In the genomic region with DNA sequence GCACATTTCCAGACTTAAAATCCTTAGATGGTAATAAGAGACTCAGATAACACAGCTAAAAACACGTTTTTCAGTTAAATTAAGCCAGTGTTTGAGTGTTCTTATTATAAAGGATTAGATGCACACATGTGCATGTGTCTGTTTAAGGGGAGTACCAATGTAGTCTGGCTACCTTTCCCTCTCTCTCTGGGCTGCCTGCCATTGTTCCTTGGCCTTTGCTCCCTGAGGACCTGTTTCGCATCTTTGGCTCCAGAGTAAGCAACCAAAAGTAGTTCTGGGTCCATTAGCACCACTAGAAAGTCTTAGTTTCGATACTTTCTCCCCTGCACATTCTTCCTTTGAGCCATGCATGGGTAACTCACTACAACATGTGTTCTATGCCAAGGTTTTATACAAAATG, we compare ENCODE assay signal across 21 cellular contexts.
DNase-seq lines count a peak whose midpoint lies in the region; ATAC-seq, FAIRE-seq and TF ChIP-seq lines count a peak whose summit lies in the region.
"Had no signal": no experiment of that assay in that cellular context is flagged by ENCODE, and none has a peak within 500 bp of the region (broad histone marks: within the 10 kb centered on the region; RNA-seq: fewer than 3 reads in every experiment).

No MANE protein-coding gene starts in this region.

- DNase-seq in Karpas-422 = no peak
- no peak for DNase-seq in bronchial epithelial cell (ENCODE audit: low read depth)
- DNase-seq in ovary = peak in 4 of 5 donors; percentile 25 to 72 (median 50)
- DNase-seq in SHP77 (lab: John Stamatoyannopoulos, UW) = no peak
- no peak for DNase-seq in NCI-H1417 (lab: John Stamatoyannopoulos, UW)
- DNase-seq: 8988T; C1 segment of cervical spinal cord; Calu3; CD4-positive, alpha-beta T cell; DMS153; DMS79 treated with DMSO at 0.1 percent for 48 hours; EL; GM23248; IMR-90 had no signal

- H3K9me2 ChIP-seq in Karpas-422 (replicated peaks; ENCODE audit: insufficient read depth, low read length) = no peaks in the 10 kb centered on the region

- H3K9ac ChIP-seq in BLaER1 = no peak overlapping the region
- H3K9ac ChIP-seq in Karpas-422 (ENCODE audit: low read length) = no peak overlapping the region
- H3K9ac ChIP-seq: GM23248 had no signal

- peak; percentile 36 for FAIRE-seq in bronchial epithelial cell (lab: Jason Lieb, UNC)
- FAIRE-seq: G401.6, GM12891, H54 had no signal

- H4K20me1 ChIP-seq in BLaER1 (no peaks in the 10 kb centered on the region), Karpas-422 (ENCODE audit: insufficient read depth, low read depth, low read length) (no peaks in the 10 kb centered on the region)

- TF ChIP-seq CTCF in bronchial epithelial cell (IDR thresholded peaks at IDR 0.05; ENCODE audit: insufficient read depth, low read length, severe bottlenecking) = no peak
- TF ChIP-seq CTCF in ovary (IDR thresholded peaks at IDR 0.05) = no peak

- peak overlapping the region; percentile 33 for H3K4me2 ChIP-seq in BLaER1
- no peak overlapping the region for H3K4me2 ChIP-seq in Karpas-422 (ENCODE audit: low read depth, low read length, poor library complexity, severe bottlenecking)

- H3K36me3 ChIP-seq in BLaER1 (no peaks in the 10 kb centered on the region), Karpas-422 (ENCODE audit: insufficient read depth, low read length) (no peaks in the 10 kb centered on the region), bronchial epithelial cell (ENCODE audit: control insufficient read depth, insufficient read depth, low read length) (peaks cover 4% of the 10 kb centered on the region), ovary (no peaks in the 10 kb centered on the region)

- peak overlapping the region; percentile 24; the same call in 1 of the 2 replicates for H2AFZ ChIP-seq in Karpas-422 (ENCODE audit: low read length)
- H2AFZ ChIP-seq: GM23248 had no signal

- ATAC-seq in GM18505 (IDR thresholded peaks at IDR 0.05; ENCODE audit: unreplicated experiment) = no peak
- no peak for ATAC-seq in HG02970 (IDR thresholded peaks at IDR 0.05; ENCODE audit: low FRiP score, unreplicated experiment)
- ATAC-seq: HCT116 had no signal

- no peaks in the 10 kb centered on the region for H3K79me2 ChIP-seq in Karpas-422 (ENCODE audit: low read length)

- H3K27me3 ChIP-seq in BLaER1 (no peaks in the 10 kb centered on the region), Karpas-422 (ENCODE audit: low read length) (no peaks in the 10 kb centered on the region), bronchial epithelial cell (ENCODE audit: control insufficient read depth, insufficient read depth, low read length) (no peaks in the 10 kb centered on the region), ovary (no peaks in the 10 kb centered on the region)

- TF ChIP-seq EP300 in ovary (IDR thresholded peaks at IDR 0.05) = no peak

- 34 to 39% (median 36%) methylated on average over 3 of the region's 3 CpGs for WGBS in ovary, 3 donors

- intact Hi-C loops in ovary (cut with DNase I) = no loop called here

- H3K27ac ChIP-seq in BLaER1 = peak overlapping the region; percentile 24; the same call in 1 of the 2 replicates
- H3K27ac ChIP-seq in Karpas-422 (ENCODE audit: low read length) = no peak overlapping the region
- H3K27ac ChIP-seq in ovary = no peak overlapping the region
- H3K27ac ChIP-seq: GM23248 had no signal

- no peaks in the 10 kb centered on the region for H3K9me3 ChIP-seq in BLaER1
- H3K9me3 ChIP-seq in Karpas-422 (ENCODE audit: low read length) = no peaks in the 10 kb centered on the region
- no peaks in the 10 kb centered on the region for H3K9me3 ChIP-seq in ovary

- TF ChIP-seq POLR2A in ovary (IDR thresholded peaks at IDR 0.05) (no peak), GM18505 (IDR thresholded peaks at IDR 0.05; ENCODE audit: borderline replicate concordance, extremely low read depth, insufficient read depth, insufficient read length) (no peak)

- H3K4me1 ChIP-seq in BLaER1 = peaks cover 18% of the 10 kb centered on the region
- no peaks in the 10 kb centered on the region for H3K4me1 ChIP-seq in Karpas-422 (ENCODE audit: low read length)
- H3K4me1 ChIP-seq in ovary (ENCODE audit: insufficient read depth) = no peaks in the 10 kb centered on the region

- H3K4me3 ChIP-seq in BLaER1 (no peak overlapping the region), Karpas-422 (ENCODE audit: low read length) (no peak overlapping the region), bronchial epithelial cell (ENCODE audit: low read depth, low read length) (no peak overlapping the region), ovary (no peak overlapping the region)
- H3K4me3 ChIP-seq: GM23248 had no signal

Comparison
In these comparisons a context has a peak if more than half of its experiments do, and no peak if none do; other contexts are left out.
1. DNase-seq: peak in ovary (4 of 5); none in Karpas-422 (single experiment), bronchial epithelial cell (single experiment), SHP77 (0 of 2) and NCI-H1417 (0 of 3).